ENCODE assay signal across 12 cellular contexts in the genomic region with DNA sequence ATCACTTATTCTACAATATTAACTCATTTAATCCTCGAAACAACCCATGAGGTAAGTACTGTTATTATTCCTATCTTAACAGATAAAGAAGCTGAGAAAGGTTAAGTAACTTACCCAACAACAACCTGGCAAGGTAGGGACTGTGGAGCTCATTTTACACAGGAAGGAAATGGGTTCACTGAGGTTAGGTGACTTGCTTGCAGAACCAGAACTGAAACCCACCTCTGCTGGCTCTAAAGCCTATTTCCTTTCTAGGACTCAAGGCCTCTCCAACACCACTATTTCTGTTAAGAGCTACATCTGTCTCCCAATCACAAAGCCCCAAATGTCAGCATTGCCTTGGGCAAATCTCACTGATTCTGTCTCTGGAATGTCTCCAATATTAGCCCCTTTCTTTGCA. TPM values are rescaled to one million over a fixed set of nuclear protein-coding genes. Genes with fewer than 3 reads are reported as not detected.
A peak's percentile ranks its signal among the peaks of the same experiment; 100 is the strongest.
DNase-seq lines count a peak whose midpoint lies in the region; ATAC-seq and TF ChIP-seq lines count a peak whose summit lies in the region.
"Had no signal": no experiment of that assay in that cellular context is flagged by ENCODE, and none has a peak within 500 bp of the region (broad histone marks: within the 10 kb centered on the region; RNA-seq: fewer than 3 reads in every experiment).

No MANE protein-coding gene starts in this region.

- intact Hi-C loops in psoas muscle (cut with DNase I) = loop anchor here in 1 of 2 donors (2.0 to 5.0 kb wide), 2 partner anchors 20 to 42 kb away; a partner anchor contains a TSS

- no peaks in the 10 kb centered on the region for H3K9me3 ChIP-seq in psoas muscle
- H3K9me3 ChIP-seq: pancreas had no signal

- no peaks in the 10 kb centered on the region for H3K27me3 ChIP-seq in psoas muscle (ENCODE audit: insufficient read depth in 3 of 3, low read length in 2 of 3)
- H3K27me3 ChIP-seq: pancreas had no signal

- H3K27ac Mint-ChIP-seq in activated CD8-positive, alpha-beta memory T cell treated with anti-CD3 and anti-CD28 coated beads, Interleukin-2, amount 10 ng/mL, durations not matched to agents 7 days and 5 days = peak overlapping the region; percentile 22
- H3K27ac Mint-ChIP-seq in stimulated activated memory B cell treated with anti-CD40 and anti-IgM and Interleukin-4, amounts not matched to agents 10 μg/mL and 1 μg/mL and 100 μg/mL, for 72 hours = peak overlapping the region; percentile 55

- no peak overlapping the region for H3K4me3 ChIP-seq in psoas muscle
- H3K4me3 ChIP-seq: pancreas had no signal

- H3K36me3 Mint-ChIP-seq in activated CD8-positive, alpha-beta memory T cell treated with anti-CD3 and anti-CD28 coated beads, Interleukin-2, amount 10 ng/mL, durations not matched to agents 7 days and 5 days = no peaks in the 10 kb centered on the region
- H3K36me3 Mint-ChIP-seq in stimulated activated memory B cell treated with anti-CD40 and anti-IgM and Interleukin-4, amounts not matched to agents 10 μg/mL and 1 μg/mL and 100 μg/mL, for 72 hours = no peaks in the 10 kb centered on the region

- CTCF ChIA-PET in activated CD8-positive, alpha-beta memory T cell treated with anti-CD3 and anti-CD28 coated beads, Interleukin-2, amount 10 ng/mL, durations not matched to agents 7 days and 5 days (lab: Charles Lee) = interaction anchor here (1.2 to 1.4 kb wide), 2 partner anchors 12 to 45 kb away, joined by 4 to 5 read pairs; a partner anchor contains a TSS

- H3K9me3 Mint-ChIP-seq in activated CD8-positive, alpha-beta memory T cell treated with anti-CD3 and anti-CD28 coated beads, Interleukin-2, amount 10 ng/mL, durations not matched to agents 7 days and 5 days (ENCODE audit: low read depth) = peaks cover 2% of the 10 kb centered on the region
- no peaks in the 10 kb centered on the region for H3K9me3 Mint-ChIP-seq in stimulated activated memory B cell treated with anti-CD40 and anti-IgM and Interleukin-4, amounts not matched to agents 10 μg/mL and 1 μg/mL and 100 μg/mL, for 72 hours

- 93 to 100% (median 100%) methylated on average over 1 of the region's 1 CpG for WGBS in psoas muscle, 3 donors

- H3K4me1 Mint-ChIP-seq in activated CD8-positive, alpha-beta memory T cell treated with anti-CD3 and anti-CD28 coated beads, Interleukin-2, amount 10 ng/mL, durations not matched to agents 7 days and 5 days = peaks cover 25% of the 10 kb centered on the region
- H3K4me1 Mint-ChIP-seq in stimulated activated memory B cell treated with anti-CD40 and anti-IgM and Interleukin-4, amounts not matched to agents 10 μg/mL and 1 μg/mL and 100 μg/mL, for 72 hours = peaks cover 90% of the 10 kb centered on the region

- H3K4me3 Mint-ChIP-seq in activated CD8-positive, alpha-beta memory T cell treated with anti-CD3 and anti-CD28 coated beads, Interleukin-2, amount 10 ng/mL, durations not matched to agents 7 days and 5 days = no peak overlapping the region
- peak overlapping the region; percentile 8 for H3K4me3 Mint-ChIP-seq in stimulated activated memory B cell treated with anti-CD40 and anti-IgM and Interleukin-4, amounts not matched to agents 10 μg/mL and 1 μg/mL and 100 μg/mL, for 72 hours

- no peaks in the 10 kb centered on the region for H3K36me3 ChIP-seq in psoas muscle (ENCODE audit: insufficient read depth in 1 of 2, low read depth in 1 of 2)
- H3K36me3 ChIP-seq: pancreas had no signal

- H3K27ac ChIP-seq in psoas muscle = no peak overlapping the region
- H3K27ac ChIP-seq: pancreas had no signal

- peak; percentile 47 for DNase-seq in activated CD8-positive, alpha-beta memory T cell treated with anti-CD3 and anti-CD28 coated beads, Interleukin-2, amount 10 ng/mL, durations not matched to agents 7 days and 5 days
- no peak for DNase-seq in activated CD8-positive, alpha-beta memory T cell treated with anti-CD3 and anti-CD28 coated beads, Interleukin-2, amount 50 U/mL, for 48 hours
- DNase-seq in NK-92 treated with Interleukin-12 subunit alpha and Interleukin-12 subunit beta, amount 100 ng/mL, for 24 hours (lab: John Stamatoyannopoulos, UW) = no peak
- no peak for DNase-seq in NCI-H748 (lab: John Stamatoyannopoulos, UW; ENCODE audit: unreplicated experiment)
- no peak for DNase-seq in psoas muscle
- DNase-seq: ACHN, cortex of kidney, pancreas, SHP77 had no signal

- ATAC-seq in activated CD8-positive, alpha-beta memory T cell treated with anti-CD3 and anti-CD28 coated beads, Interleukin-2, amount 10 ng/mL, durations not matched to agents 7 days and 5 days = peak; percentile 67
- peak; percentile 78 for ATAC-seq in GM21737 (IDR thresholded peaks at IDR 0.05; ENCODE audit: unreplicated experiment)
- ATAC-seq in HG03439 (IDR thresholded peaks at IDR 0.05; ENCODE audit: unreplicated experiment) = peak; percentile 83
- peak; percentile 91 for ATAC-seq in stimulated activated memory B cell treated with anti-CD40 and anti-IgM and Interleukin-4, amounts not matched to agents 10 μg/mL and 1 μg/mL and 100 μg/mL, for 72 hours
- no peak for ATAC-seq in psoas muscle
- ATAC-seq: pancreas had no signal

- TF ChIP-seq CTCF in psoas muscle (IDR thresholded peaks at IDR 0.05) = no peak

- H3K4me1 ChIP-seq in psoas muscle = no peaks in the 10 kb centered on the region

- peaks cover 2% of the 10 kb centered on the region for H3K27me3 Mint-ChIP-seq in activated CD8-positive, alpha-beta memory T cell treated with anti-CD3 and anti-CD28 coated beads, Interleukin-2, amount 10 ng/mL, durations not matched to agents 7 days and 5 days
- no peaks in the 10 kb centered on the region for H3K27me3 Mint-ChIP-seq in stimulated activated memory B cell treated with anti-CD40 and anti-IgM and Interleukin-4, amounts not matched to agents 10 μg/mL and 1 μg/mL and 100 μg/mL, for 72 hours

RNA-seq across cellular contexts. Expression of a gene that starts 38.9 kb away (rescaled TPM):
- not detected for total RNA-seq in activated CD8-positive, alpha-beta memory T cell treated with anti-CD3 and anti-CD28 coated beads, Interleukin-2, amount 10 ng/mL, durations not matched to agents 7 days and 5 days
- not detected for total RNA-seq in psoas muscle
- polyA plus RNA-seq in psoas muscle = not detected
- total RNA-seq: pancreas had no signal
- polyA plus RNA-seq: pancreas had no signal

RNA-seq across cellular contexts. Expression of a gene that starts 44.5 kb away (rescaled TPM):
- total RNA-seq in activated CD8-positive, alpha-beta memory T cell treated with anti-CD3 and anti-CD28 coated beads, Interleukin-2, amount 10 ng/mL, durations not matched to agents 7 days and 5 days = under 1 TPM; 0.29 to 0.70 TPM
- total RNA-seq in psoas muscle = 1 to 10 TPM; 1.1 to 4.5 (median 1.9) TPM
- 1 to 10 TPM in 2 of 3 donors, under 1 TPM in 1; 0.57 to 3.8 (median 1.8) TPM for polyA plus RNA-seq in psoas muscle

Comparison
In these comparisons a context has a peak if more than half of its experiments do, and no peak if none do; other contexts are left out.
1. ATAC-seq: peak in activated CD8-positive, alpha-beta memory T cell treated with anti-CD3 and anti-CD28 coated beads, Interleukin-2, amount 10 ng/mL, durations not matched to agents 7 days and 5 days (single experiment), GM21737 (single experiment), HG03439 (single experiment) and stimulated activated memory B cell treated with anti-CD40 and anti-IgM and Interleukin-4, amounts not matched to agents 10 μg/mL and 1 μg/mL and 100 μg/mL, for 72 hours (single experiment); none in psoas muscle (0 of 4).